In genomic region chr14:64782196-64782595, GRCh38 we compare ENCODE assay signal across 35 cellular contexts.
"Had no signal": no experiment of that assay in that cellular context is flagged by ENCODE, and none has a peak within 500 bp of the region (broad histone marks: within the 10 kb centered on the region; RNA-seq: fewer than 3 reads in every experiment).

No MANE protein-coding gene starts in this region.

- H3K4me1 Mint-ChIP-seq: activated B cell treated with CpG ODN at 0.5 μM for 24 hours; activated CD4-positive, alpha-beta memory T cell treated with anti-CD3 and anti-CD28 coated beads, Interleukin-2, amount 10 ng/mL, durations not matched to agents 7 days and 5 days; activated CD4-positive, alpha-beta T cell treated with anti-CD3 and anti-CD28 coated beads, Interleukin-2, amount 10 ng/mL, durations not matched to agents 24 days and 14 days; activated CD8-positive, alpha-beta memory T cell treated with anti-CD3 and anti-CD28 coated beads, Interleukin-2, amount 10 ng/mL, durations not matched to agents 7 days and 5 days; activated naive CD4-positive, alpha-beta T cell treated with anti-CD3 and anti-CD28 coated beads, Interleukin-2, amount 10 ng/mL, durations not matched to agents 7 days and 5 days; activated naive CD8-positive, alpha-beta T cell treated with anti-CD3 and anti-CD28 coated beads, Interleukin-2, amount 10 ng/mL, durations not matched to agents 7 days and 5 days; activated naive CD8-positive, alpha-beta T cell treated with anti-CD3 and anti-CD28 coated beads, Interleukin-2, amount 50 U/mL, for 24 hours; central memory CD8-positive, alpha-beta T cell had no signal

- H3K27me3 Mint-ChIP-seq: activated B cell treated with CpG ODN at 0.5 μM for 24 hours; activated CD8-positive, alpha-beta memory T cell treated with anti-CD3 and anti-CD28 coated beads, Interleukin-2, amount 10 ng/mL, durations not matched to agents 7 days and 5 days; activated naive CD8-positive, alpha-beta T cell; activated naive CD8-positive, alpha-beta T cell treated with anti-CD3 and anti-CD28 coated beads, Interleukin-2, amount 50 U/mL, for 24 hours; activated T-cell treated with anti-CD3 and anti-CD28 coated beads, Interleukin-2, amount 50 U/mL, for 24 hours had no signal

- H3K4me3 ChIP-seq: ascending aorta, cardiac muscle cell had no signal

- H3K4me3 Mint-ChIP-seq: activated B cell treated with CpG ODN at 0.5 μM for 24 hours; activated CD4-positive, alpha-beta memory T cell treated with anti-CD3 and anti-CD28 coated beads, Interleukin-2, amount 10 ng/mL, durations not matched to agents 7 days and 5 days; activated CD4-positive, alpha-beta T cell treated with anti-CD3 and anti-CD28 coated beads, Interleukin-2, amount 10 ng/mL, durations not matched to agents 24 days and 14 days; activated CD8-positive, alpha-beta memory T cell treated with anti-CD3 and anti-CD28 coated beads, Interleukin-2, amount 10 ng/mL, durations not matched to agents 7 days and 5 days; activated CD8-positive, alpha-beta T cell treated with anti-CD3 and anti-CD28 coated beads, Interleukin-2, amount 10 ng/mL, durations not matched to agents 7 days and 5 days; activated naive CD4-positive, alpha-beta T cell treated with anti-CD3 and anti-CD28 coated beads, Interleukin-2, amount 10 ng/mL, durations not matched to agents 7 days and 5 days; activated naive CD8-positive, alpha-beta T cell; activated naive CD8-positive, alpha-beta T cell treated with anti-CD3 and anti-CD28 coated beads, Interleukin-2, amount 10 ng/mL, durations not matched to agents 7 days and 5 days; activated naive CD8-positive, alpha-beta T cell treated with anti-CD3 and anti-CD28 coated beads, Interleukin-2, amount 50 U/mL, for 24 hours; activated T-cell treated with anti-CD3 and anti-CD28 coated beads, Interleukin-2, amount 50 U/mL, for 24 hours; brain; central memory CD8-positive, alpha-beta T cell; T-helper 1 cell treated with Interleukin-12 subunit alpha and Interleukin-12 subunit beta and Interleukin-4 antibody, amounts not matched to agents 30 μg/mL and 1 μg/mL, for 36 hours; T-helper 2 cell treated with Interferon-gamma antibody and Interleukin-4, amounts not matched to agents 5 μg/mL and 100 μg/mL, for 36 hours had no signal

- H3K27ac Mint-ChIP-seq: activated B cell treated with CpG ODN at 0.5 μM for 24 hours; activated CD4-positive, alpha-beta memory T cell treated with anti-CD3 and anti-CD28 coated beads, Interleukin-2, amount 10 ng/mL, durations not matched to agents 7 days and 5 days; activated CD4-positive, alpha-beta T cell treated with anti-CD3 and anti-CD28 coated beads, Interleukin-2, amount 10 ng/mL, durations not matched to agents 24 days and 14 days; activated CD8-positive, alpha-beta memory T cell treated with anti-CD3 and anti-CD28 coated beads, Interleukin-2, amount 10 ng/mL, durations not matched to agents 7 days and 5 days; activated CD8-positive, alpha-beta T cell treated with anti-CD3 and anti-CD28 coated beads, Interleukin-2, amount 10 ng/mL, durations not matched to agents 7 days and 5 days; activated naive CD4-positive, alpha-beta T cell treated with anti-CD3 and anti-CD28 coated beads, Interleukin-2, amount 10 ng/mL, durations not matched to agents 7 days and 5 days; activated naive CD8-positive, alpha-beta T cell; activated naive CD8-positive, alpha-beta T cell treated with anti-CD3 and anti-CD28 coated beads, Interleukin-2, amount 10 ng/mL, durations not matched to agents 7 days and 5 days; activated naive CD8-positive, alpha-beta T cell treated with anti-CD3 and anti-CD28 coated beads, Interleukin-2, amount 50 U/mL, for 24 hours; activated T-cell treated with anti-CD3 and anti-CD28 coated beads, Interleukin-2, amount 50 U/mL, for 24 hours; activated T-helper 2 cell treated with anti-CD3 and anti-CD28 coated beads, Interferon-gamma antibody, Interleukin-2, Interleukin-4, amounts not matched to agents 10 μg/mL and 5 μg/mL and 100 μg/mL, durations not matched to agents 14 hours and 24 hours and 36 hours; brain; T-helper 1 cell treated with Interleukin-12 subunit alpha and Interleukin-12 subunit beta and Interleukin-4 antibody, amounts not matched to agents 30 μg/mL and 1 μg/mL, for 36 hours; T-helper 2 cell treated with Interferon-gamma antibody and Interleukin-4, amounts not matched to agents 5 μg/mL and 100 μg/mL, for 36 hours had no signal

- DNase-seq: activated B cell treated with CpG ODN at 0.5 μM for 24 hours; activated CD4-positive, alpha-beta memory T cell treated with anti-CD3 and anti-CD28 coated beads, Interleukin-2, amount 10 ng/mL, durations not matched to agents 7 days and 5 days; activated CD4-positive, alpha-beta T cell treated with anti-CD3 and anti-CD28 coated beads for 4 hours; activated CD4-positive, alpha-beta T cell treated with anti-CD3 and anti-CD28 coated beads, Interleukin-2, amount 10 ng/mL, durations not matched to agents 24 days and 14 days; activated CD4-positive, alpha-beta T cell treated with anti-CD3 and anti-CD28 coated beads, Interleukin-2, amount 50 U/mL, for 1 hour; activated CD4-positive, alpha-beta T cell treated with anti-CD3 and anti-CD28 coated beads, Interleukin-2, amount 50 U/mL, for 48 hours; activated CD4-positive, CD25-positive, alpha-beta regulatory T cell treated with anti-CD3 and anti-CD28 coated beads, Interleukin-2, amount 50 U/mL, for 72 hours; activated CD8-positive, alpha-beta memory T cell treated with anti-CD3 and anti-CD28 coated beads for 24 hours; activated CD8-positive, alpha-beta memory T cell treated with anti-CD3 and anti-CD28 coated beads, Interleukin-2, amount 10 ng/mL, durations not matched to agents 7 days and 5 days; activated CD8-positive, alpha-beta memory T cell treated with anti-CD3 and anti-CD28 coated beads, Interleukin-2, amount 50 U/mL, for 48 hours; activated CD8-positive, alpha-beta T cell treated with anti-CD3 and anti-CD28 coated beads, Interleukin-2, amount 10 ng/mL, durations not matched to agents 7 days and 5 days; activated effector memory CD4-positive, alpha-beta T cell treated with Interleukin-2 at 50 U/mL for 16 hours; activated gamma-delta T cell; activated naive CD4-positive, alpha-beta T cell treated with anti-CD3 and anti-CD28 coated beads, Interleukin-2, amount 10 ng/mL, durations not matched to agents 7 days and 5 days; activated naive CD4-positive, alpha-beta T cell treated with Interleukin-2 at 50 U/mL for 16 hours; activated naive CD8-positive, alpha-beta T cell treated with anti-CD3 and anti-CD28 coated beads, Interleukin-2, amount 10 ng/mL, durations not matched to agents 7 days and 5 days; activated naive CD8-positive, alpha-beta T cell treated with anti-CD3 and anti-CD28 coated beads, Interleukin-2, amount 50 U/mL, for 24 hours; activated T-cell treated with anti-CD3 and anti-CD28 coated beads, Interleukin-2, amount 50 U/mL, for 24 hours; activated T-cell treated with anti-CD3 and anti-CD28 coated beads, Interleukin-2, amount 50 U/mL, for 48 hours; amygdala; anterior cingulate cortex; caudate nucleus; cerebellar nuclear complex; T-helper 1 cell; T-helper 2 cell; T-helper 9 cell had no signal

- H3K4me1 ChIP-seq: ascending aorta had no signal

- H3K9me3 Mint-ChIP-seq: activated B cell treated with CpG ODN at 0.5 μM for 24 hours; activated CD4-positive, alpha-beta memory T cell treated with anti-CD3 and anti-CD28 coated beads, Interleukin-2, amount 10 ng/mL, durations not matched to agents 7 days and 5 days; activated CD4-positive, alpha-beta T cell treated with anti-CD3 and anti-CD28 coated beads, Interleukin-2, amount 10 ng/mL, durations not matched to agents 24 days and 14 days; activated naive CD4-positive, alpha-beta T cell treated with anti-CD3 and anti-CD28 coated beads, Interleukin-2, amount 10 ng/mL, durations not matched to agents 7 days and 5 days; activated naive CD8-positive, alpha-beta T cell treated with anti-CD3 and anti-CD28 coated beads, Interleukin-2, amount 10 ng/mL, durations not matched to agents 7 days and 5 days; activated naive CD8-positive, alpha-beta T cell treated with anti-CD3 and anti-CD28 coated beads, Interleukin-2, amount 50 U/mL, for 24 hours; activated T-cell treated with anti-CD3 and anti-CD28 coated beads, Interleukin-2, amount 50 U/mL, for 24 hours; activated T-helper 2 cell treated with anti-CD3 and anti-CD28 coated beads, Interferon-gamma antibody, Interleukin-2, Interleukin-4, amounts not matched to agents 10 μg/mL and 5 μg/mL and 100 μg/mL, durations not matched to agents 14 hours and 24 hours and 36 hours; brain; central memory CD8-positive, alpha-beta T cell; T-helper 1 cell treated with Interleukin-12 subunit alpha and Interleukin-12 subunit beta and Interleukin-4 antibody, amounts not matched to agents 30 μg/mL and 1 μg/mL, for 36 hours; T-helper 2 cell treated with Interferon-gamma antibody and Interleukin-4, amounts not matched to agents 5 μg/mL and 100 μg/mL, for 36 hours had no signal

- H3K9me3 ChIP-seq: ascending aorta had no signal

- H3K27ac ChIP-seq: ascending aorta, cardiac muscle cell, VCaP had no signal

- H3K36me3 ChIP-seq: ascending aorta, cardiac muscle cell had no signal

- H3K27me3 ChIP-seq: ascending aorta, cardiac muscle cell had no signal

- ATAC-seq: activated CD8-positive, alpha-beta memory T cell treated with anti-CD3 and anti-CD28 coated beads, Interleukin-2, amount 10 ng/mL, durations not matched to agents 7 days and 5 days; activated CD8-positive, alpha-beta T cell treated with anti-CD3 and anti-CD28 coated beads, Interleukin-2, amount 10 ng/mL, durations not matched to agents 7 days and 5 days; activated naive CD8-positive, alpha-beta T cell treated with anti-CD3 and anti-CD28 coated beads, Interleukin-2, amount 50 U/mL, for 24 hours had no signal

- H3K36me3 Mint-ChIP-seq: activated CD8-positive, alpha-beta memory T cell treated with anti-CD3 and anti-CD28 coated beads, Interleukin-2, amount 10 ng/mL, durations not matched to agents 7 days and 5 days; activated naive CD4-positive, alpha-beta T cell treated with anti-CD3 and anti-CD28 coated beads, Interleukin-2, amount 10 ng/mL, durations not matched to agents 7 days and 5 days; activated naive CD8-positive, alpha-beta T cell; activated naive CD8-positive, alpha-beta T cell treated with anti-CD3 and anti-CD28 coated beads, Interleukin-2, amount 10 ng/mL, durations not matched to agents 7 days and 5 days had no signal
